Comparison of ENCODE assay signal across 8 cellular contexts in the genomic region with DNA sequence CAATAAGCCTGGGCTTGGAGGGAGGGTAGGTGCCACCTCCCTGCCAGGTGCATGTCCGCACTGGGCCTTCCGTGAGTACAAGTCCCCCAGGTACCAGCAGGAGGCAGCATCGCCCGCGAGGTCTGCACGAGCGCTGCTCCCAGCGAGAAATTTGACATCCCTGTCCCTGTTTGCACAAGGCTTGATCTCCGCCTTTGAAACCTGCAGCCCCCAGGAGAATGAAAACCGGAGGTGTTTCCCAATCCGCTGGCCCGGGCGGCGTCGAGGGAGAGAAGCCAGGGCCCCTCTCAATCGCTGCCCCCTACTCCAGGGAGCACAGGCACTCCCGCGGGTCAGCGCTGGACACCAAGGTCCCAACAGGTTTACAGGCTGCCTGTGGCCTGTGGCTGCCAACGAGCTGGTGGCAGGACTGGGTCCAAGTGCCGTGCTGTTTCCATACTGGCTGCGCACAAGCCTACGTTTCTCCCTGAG. TPM values are rescaled to one million over a fixed set of nuclear protein-coding genes. Genes with fewer than 3 reads are reported as not detected.
DNase-seq lines count a peak whose midpoint lies in the region; ATAC-seq and TF ChIP-seq lines count a peak whose summit lies in the region.

No MANE protein-coding gene starts in this region.

- peaks cover 35% of the 10 kb centered on the region for H3K4me1 Mint-ChIP-seq in osteocyte (ENCODE audit: unreplicated experiment)

- H3K36me3 Mint-ChIP-seq in osteocyte (ENCODE audit: unreplicated experiment), result peaks cover 2% of the 10 kb centered on the region

- CTCF ChIA-PET in AG04450 (lab: Charles Lee), result interaction anchor here (0.6 to 6.5 kb wide), 4 partner anchors 10 to 399 kb away, joined by 3 to 37 read pairs (median 7); no protein-coding TSS in a partner anchor

- H3K36me3 ChIP-seq in transverse colon, result no peaks in the 10 kb centered on the region

- H3K27me3 ChIP-seq in AG04450 (ENCODE audit: control insufficient read depth, insufficient read depth, low read length) (no peaks in the 10 kb centered on the region), transverse colon (peaks cover 27% of the 10 kb centered on the region)

- intact Hi-C loops in transverse colon (cut with DNase I; ENCODE audit: low total_unique reads), result no loop called here

- no peaks in the 10 kb centered on the region for H3K9me3 Mint-ChIP-seq in osteocyte (ENCODE audit: unreplicated experiment)

- TF ChIP-seq POLR2A in erythroblast (IDR thresholded peaks at IDR 0.05; ENCODE audit: low read length), result no peak
- no peak for TF ChIP-seq POLR2A in transverse colon (IDR thresholded peaks at IDR 0.05)

- TF ChIP-seq CTCF in AG04450 (IDR thresholded peaks at IDR 0.05; ENCODE audit: low read depth, low read length), result peak; percentile 67
- TF ChIP-seq CTCF in osteocyte (IDR thresholded peaks at IDR 0.05), result peak; percentile 73
- TF ChIP-seq CTCF in transverse colon (IDR thresholded peaks at IDR 0.05), result peak; percentile 46 to 61 (median 53)

- TF ChIP-seq EP300 in transverse colon (IDR thresholded peaks at IDR 0.05; ENCODE audit: low read depth), result no peak

- H3K9me3 ChIP-seq in AG04450 (ENCODE audit: control insufficient read depth, insufficient read depth, low read length) (no peaks in the 10 kb centered on the region; the same call in 1 of the 2 replicates), transverse colon (no peaks in the 10 kb centered on the region)

- POLR2A ChIA-PET in AG04450 (lab: Yijun Ruan, JAX), result no interaction called here

- H3K4me3 ChIP-seq in AG04450 (ENCODE audit: low read depth, low read length), result peak overlapping the region; percentile 68
- peak overlapping the region in 3 of 4 donors; percentile 30 to 52 (median 51) for H3K4me3 ChIP-seq in transverse colon

- H3K27me3 Mint-ChIP-seq in osteocyte (ENCODE audit: unreplicated experiment), result no peaks in the 10 kb centered on the region

- in situ Hi-C loops in transverse colon (cut with MboI; ENCODE audit: low pct_ligation_motif_present in 1 of 4, low pct_unique_long_range_greater_than_20kb in 1 of 4, low sequenced_read_pairs in 3 of 4), result no loop called here

- H3K4me3 Mint-ChIP-seq in osteocyte (ENCODE audit: unreplicated experiment), result peak overlapping the region; percentile 67

- H3K27ac ChIP-seq in AG04450 (ENCODE audit: low read depth, low read length) (no peak overlapping the region), transverse colon (no peak overlapping the region)

- ATAC-seq in GM19438 (IDR thresholded peaks at IDR 0.05; ENCODE audit: low read depth, unreplicated experiment), result peak; percentile 55

- H3K4me1 ChIP-seq in transverse colon, result peaks cover 14 to 31% (median 26%) of the 10 kb centered on the region in 4 donors

- no peak for DNase-seq in AG04450 (ENCODE audit: low read depth, low spot score)
- DNase-seq in NCI-H1105 (lab: John Stamatoyannopoulos, UW), result peak; percentile 12
- DNase-seq in activated CD8-positive, alpha-beta memory T cell treated with anti-CD3 and anti-CD28 coated beads, Interleukin-2, amount 50 U/mL, for 24 hours (ENCODE audit: extremely low read depth), result peak; percentile 66
- DNase-seq in erythroblast (lab: John Stamatoyannopoulos, UW), result peak; percentile 53 to 60
- DNase-seq in osteocyte (ENCODE audit: extremely low spot score, unreplicated experiment), result no peak
- DNase-seq in transverse colon, result peak; percentile 74
- no peak for DNase-seq in GM03348 (ENCODE audit: low spot score)

- 4% methylated on average over 21 of the region's 23 CpGs; no CpG with 5 or more reads in 1 of the 2 donors for WGBS in transverse colon (ENCODE audit: low coverage in 1 of 2), 2 donors

- H3K27ac Mint-ChIP-seq in osteocyte (ENCODE audit: unreplicated experiment), result no peak overlapping the region

RNA-seq across cellular contexts. Expression of a gene that starts 1.0 kb away (rescaled TPM):
- polyA plus RNA-seq in AG04450 (2011; rRNA removed), result 5.6 and 6.8 TPM in 2 replicates
- polyA minus RNA-seq in AG04450 (2011; rRNA and poly(A)+ RNA removed), result 3.0 and 4.3 TPM in 2 replicates
- 41.3 and 41.9 TPM in 2 replicates for total RNA-seq in osteocyte
- 1 to 10 TPM in 3 of 4 donors, under 1 TPM in 1; 0.37 to 3.8 (median 2.7) TPM for total RNA-seq in transverse colon

RNA-seq across cellular contexts. Expression of a gene that starts 18.8 kb away (rescaled TPM):
- 904 and 1,035 TPM in 2 replicates for polyA plus RNA-seq in AG04450 (2011; rRNA removed)
- polyA minus RNA-seq in AG04450 (2011; rRNA and poly(A)+ RNA removed), result 213 and 313 TPM in 2 replicates
- total RNA-seq in osteocyte (255 and 259 TPM in 2 replicates), transverse colon (100 to 1,000 TPM in 1 of 4 donors, 10 to 100 TPM in 3; 56.9 to 228 (median 74.1) TPM)

Comparison
In these comparisons a context has a peak if more than half of its experiments do, and no peak if none do; other contexts are left out.
1. DNase-seq: peak in NCI-H1105 (single experiment), activated CD8-positive, alpha-beta memory T cell treated with anti-CD3 and anti-CD28 coated beads, Interleukin-2, amount 50 U/mL, for 24 hours (single experiment), erythroblast (2 of 2) and transverse colon (single experiment); none in AG04450 (single experiment), osteocyte (single experiment) and GM03348 (single experiment).
2. Peak in every context shown above with its lines, with median percentiles within 50 percentile points of each other: CTCF ChIP-seq.